13 cellular contexts compared by ENCODE assay signal in genomic region chr12:59431266-59431665, GRCh38.
DNase-seq lines count a peak whose midpoint lies in the region; TF ChIP-seq lines count a peak whose summit lies in the region.
"Had no signal": no experiment of that assay in that cellular context is flagged by ENCODE, and none has a peak within 500 bp of the region (broad histone marks: within the 10 kb centered on the region; RNA-seq: fewer than 3 reads in every experiment).

No MANE protein-coding gene starts in this region.

- H3K36me3 Mint-ChIP-seq in chondrocyte (ENCODE audit: low read depth) (no peaks in the 10 kb centered on the region), neural progenitor cell (no peaks in the 10 kb centered on the region)
- H3K36me3 Mint-ChIP-seq in activated CD4-positive, alpha-beta memory T cell treated with anti-CD3 and anti-CD28 coated beads for 36 hours = no peaks in the 10 kb centered on the region
- no peaks in the 10 kb centered on the region for H3K36me3 Mint-ChIP-seq in activated T-helper 1 cell treated with anti-CD3 and anti-CD28 coated beads, Interleukin-12 subunit alpha, Interleukin-12 subunit beta, Interleukin-2, Interleukin-4 antibody, amounts not matched to agents 30 ng/mL and 10 ng/mL and 1 ng/mL, durations not matched to agents 14 hours and 24 hours and 36 hours (ENCODE audit: low read depth)

- H3K9me3 ChIP-seq in neural progenitor cell (ENCODE audit: low read depth) = no peaks in the 10 kb centered on the region

- H3K4me2 ChIP-seq in neural progenitor cell = no peak overlapping the region

- peak; percentile 57 for TF ChIP-seq CTCF in LNCAP (IDR thresholded peaks at IDR 0.05)
- TF ChIP-seq CTCF in chondrocyte (IDR thresholded peaks at IDR 0.05) = peak; percentile 79
- TF ChIP-seq CTCF in neural progenitor cell (IDR thresholded peaks at IDR 0.05) = peak; percentile 30

- no peaks in the 10 kb centered on the region for H3K9me3 Mint-ChIP-seq in chondrocyte (ENCODE audit: low read depth)
- H3K9me3 Mint-ChIP-seq in neural progenitor cell = no peaks in the 10 kb centered on the region
- no peaks in the 10 kb centered on the region for H3K9me3 Mint-ChIP-seq in activated CD4-positive, alpha-beta memory T cell treated with anti-CD3 and anti-CD28 coated beads for 36 hours
- H3K9me3 Mint-ChIP-seq in activated T-helper 1 cell treated with anti-CD3 and anti-CD28 coated beads, Interleukin-12 subunit alpha, Interleukin-12 subunit beta, Interleukin-2, Interleukin-4 antibody, amounts not matched to agents 30 ng/mL and 10 ng/mL and 1 ng/mL, durations not matched to agents 14 hours and 24 hours and 36 hours = no peaks in the 10 kb centered on the region
- H3K9me3 Mint-ChIP-seq: activated naive CD8-positive, alpha-beta T cell treated with anti-CD3 and anti-CD28 coated beads, Interleukin-2, amount 50 U/mL, for 24 hours had no signal

- no peaks in the 10 kb centered on the region for H3F3A ChIP-seq in neural progenitor cell (ENCODE audit: low read depth)

- no peaks in the 10 kb centered on the region for H3K79me2 ChIP-seq in neural progenitor cell (ENCODE audit: low read depth)

- CTCF ChIA-PET in activated CD4-positive, alpha-beta memory T cell treated with anti-CD3 and anti-CD28 coated beads for 36 hours (lab: Charles Lee) = interaction anchor here (0.7 kb wide), 1 partner anchor 404 kb away, joined by 3 read pairs; no protein-coding TSS in a partner anchor

- no peaks in the 10 kb centered on the region for H3K27me3 ChIP-seq in neural progenitor cell

- H3K27ac Mint-ChIP-seq in chondrocyte (ENCODE audit: unreplicated experiment) (no peak overlapping the region), neural progenitor cell (no peak overlapping the region)
- H3K27ac Mint-ChIP-seq in activated CD4-positive, alpha-beta memory T cell treated with anti-CD3 and anti-CD28 coated beads for 36 hours = no peak overlapping the region
- H3K27ac Mint-ChIP-seq in activated T-helper 1 cell treated with anti-CD3 and anti-CD28 coated beads, Interleukin-12 subunit alpha, Interleukin-12 subunit beta, Interleukin-2, Interleukin-4 antibody, amounts not matched to agents 30 ng/mL and 10 ng/mL and 1 ng/mL, durations not matched to agents 14 hours and 24 hours and 36 hours = no peak overlapping the region
- H3K27ac Mint-ChIP-seq: activated naive CD8-positive, alpha-beta T cell treated with anti-CD3 and anti-CD28 coated beads, Interleukin-2, amount 50 U/mL, for 24 hours had no signal

- no peak overlapping the region for H3K9ac ChIP-seq in neural progenitor cell

- no peaks in the 10 kb centered on the region for H3K4me1 ChIP-seq in neural progenitor cell

- H2AFZ ChIP-seq in neural progenitor cell (replicated peaks) = no peak overlapping the region

- intact Hi-C loops in activated CD4-positive, alpha-beta memory T cell treated with anti-CD3 and anti-CD28 coated beads for 36 hours (cut with micrococcal nuclease) = loop anchor here (10.0 kb wide), 1 partner anchor 404 kb away; no protein-coding TSS in a partner anchor
- intact Hi-C loops in activated T-helper 1 cell treated with anti-CD3 and anti-CD28 coated beads, Interleukin-12 subunit alpha, Interleukin-12 subunit beta, Interleukin-2, Interleukin-4 antibody, amounts not matched to agents 30 ng/mL and 10 ng/mL and 1 ng/mL, durations not matched to agents 14 hours and 24 hours and 36 hours (cut with micrococcal nuclease) = loop anchor here (1.0 kb wide), 1 partner anchor 404 kb away; no protein-coding TSS in a partner anchor

- no peaks in the 10 kb centered on the region for H4K20me1 ChIP-seq in neural progenitor cell (ENCODE audit: low read depth)

- POLR2A ChIA-PET in activated CD4-positive, alpha-beta memory T cell treated with anti-CD3 and anti-CD28 coated beads for 36 hours (lab: Charles Lee) = no interaction called here

- peak; percentile 3 for DNase-seq in NCI-H1092 treated with DMSO at 0.1 percent for 48 hours (lab: John Stamatoyannopoulos, UW)
- no peak for DNase-seq in NCI-H1092 (lab: John Stamatoyannopoulos, UW)
- DNase-seq in chondrocyte (ENCODE audit: low spot score) = no peak
- DNase-seq in neural progenitor cell (ENCODE audit: low spot score) = no peak
- no peak for DNase-seq in activated CD4-positive, alpha-beta memory T cell treated with anti-CD3 and anti-CD28 coated beads for 36 hours
- no peak for DNase-seq in NCI-H1436 (lab: John Stamatoyannopoulos, UW)
- DNase-seq in activated T-helper 1 cell treated with anti-CD3 and anti-CD28 coated beads, Interleukin-12 subunit alpha, Interleukin-12 subunit beta, Interleukin-2, Interleukin-4 antibody, amounts not matched to agents 30 ng/mL and 10 ng/mL and 1 ng/mL, durations not matched to agents 14 hours and 24 hours and 36 hours (ENCODE audit: low spot score) = no peak
- DNase-seq: activated CD4-positive, alpha-beta T cell treated with anti-CD3 and anti-CD28 coated beads, Interleukin-2, amount 50 U/mL, for 48 hours; activated naive CD8-positive, alpha-beta T cell treated with anti-CD3 and anti-CD28 coated beads, Interleukin-2, amount 50 U/mL, for 24 hours; islet precursor cell; stimulated activated CD4-positive, alpha-beta T cell treated with anti-CD3 and anti-CD28 coated beads, Interleukin-2, amount 100 ng/mL, for 24 hours had no signal

- H3K27me3 Mint-ChIP-seq in chondrocyte (ENCODE audit: low read depth) (peaks cover 2% of the 10 kb centered on the region), neural progenitor cell (ENCODE audit: insufficient read depth, low read depth) (no peaks in the 10 kb centered on the region)
- H3K27me3 Mint-ChIP-seq in activated CD4-positive, alpha-beta memory T cell treated with anti-CD3 and anti-CD28 coated beads for 36 hours = no peaks in the 10 kb centered on the region
- H3K27me3 Mint-ChIP-seq in activated T-helper 1 cell treated with anti-CD3 and anti-CD28 coated beads, Interleukin-12 subunit alpha, Interleukin-12 subunit beta, Interleukin-2, Interleukin-4 antibody, amounts not matched to agents 30 ng/mL and 10 ng/mL and 1 ng/mL, durations not matched to agents 14 hours and 24 hours and 36 hours (ENCODE audit: insufficient read depth) = peaks cover 3% of the 10 kb centered on the region

- no peak overlapping the region for H3K4me3 ChIP-seq in neural progenitor cell

- H3K4me1 Mint-ChIP-seq in chondrocyte (ENCODE audit: low read depth) (no peaks in the 10 kb centered on the region), neural progenitor cell (peaks cover 33% of the 10 kb centered on the region)
- H3K4me1 Mint-ChIP-seq in activated CD4-positive, alpha-beta memory T cell treated with anti-CD3 and anti-CD28 coated beads for 36 hours (ENCODE audit: low read depth) = no peaks in the 10 kb centered on the region
- H3K4me1 Mint-ChIP-seq in activated T-helper 1 cell treated with anti-CD3 and anti-CD28 coated beads, Interleukin-12 subunit alpha, Interleukin-12 subunit beta, Interleukin-2, Interleukin-4 antibody, amounts not matched to agents 30 ng/mL and 10 ng/mL and 1 ng/mL, durations not matched to agents 14 hours and 24 hours and 36 hours (ENCODE audit: low read depth) = no peaks in the 10 kb centered on the region
- H3K4me1 Mint-ChIP-seq: activated naive CD8-positive, alpha-beta T cell treated with anti-CD3 and anti-CD28 coated beads, Interleukin-2, amount 50 U/mL, for 24 hours had no signal

- no peaks in the 10 kb centered on the region for H3K36me3 ChIP-seq in neural progenitor cell

- H3K4me3 Mint-ChIP-seq in chondrocyte (ENCODE audit: unreplicated experiment) = no peak overlapping the region
- no peak overlapping the region for H3K4me3 Mint-ChIP-seq in neural progenitor cell
- H3K4me3 Mint-ChIP-seq in activated CD4-positive, alpha-beta memory T cell treated with anti-CD3 and anti-CD28 coated beads for 36 hours = no peak overlapping the region
- no peak overlapping the region for H3K4me3 Mint-ChIP-seq in activated T-helper 1 cell treated with anti-CD3 and anti-CD28 coated beads, Interleukin-12 subunit alpha, Interleukin-12 subunit beta, Interleukin-2, Interleukin-4 antibody, amounts not matched to agents 30 ng/mL and 10 ng/mL and 1 ng/mL, durations not matched to agents 14 hours and 24 hours and 36 hours
- H3K4me3 Mint-ChIP-seq: activated naive CD8-positive, alpha-beta T cell treated with anti-CD3 and anti-CD28 coated beads, Interleukin-2, amount 50 U/mL, for 24 hours had no signal

- H3K27ac ChIP-seq in neural progenitor cell = no peak overlapping the region
- H3K27ac ChIP-seq: HL-60 had no signal
